In the genomic region with DNA sequence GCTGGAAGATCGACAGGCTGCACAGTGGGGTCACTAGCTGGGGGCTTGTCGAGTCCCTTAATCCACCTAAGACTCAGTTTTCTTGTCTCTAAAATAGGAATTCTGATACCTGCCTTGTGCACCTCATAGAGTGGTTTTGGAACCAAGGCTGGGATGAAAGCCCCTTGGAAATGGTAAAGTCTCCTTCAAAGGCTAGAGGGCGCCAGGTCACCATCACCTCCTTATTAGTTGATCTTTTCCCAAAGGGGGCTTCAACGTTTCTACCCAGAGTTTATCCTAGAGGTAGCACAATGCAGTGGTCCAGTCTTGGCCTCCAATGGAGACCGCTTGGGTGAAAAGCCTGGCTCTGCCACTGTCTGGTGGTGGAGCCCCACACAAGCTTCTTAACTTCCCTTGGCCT, we compare ENCODE assay signal across 15 cellular contexts.
"Had no signal": no experiment of that assay in that cellular context is flagged by ENCODE, and none has a peak within 500 bp of the region (broad histone marks: within the 10 kb centered on the region; RNA-seq: fewer than 3 reads in every experiment).

No MANE protein-coding gene starts in this region.

- FAIRE-seq: urothelium cell line had no signal

- DNase-seq: activated CD4-positive, alpha-beta T cell treated with anti-CD3 and anti-CD28 coated beads for 48 hours; activated CD8-positive, alpha-beta memory T cell treated with anti-CD3 and anti-CD28 coated beads, Interleukin-2, amount 50 U/mL, for 48 hours; activated CD8-positive, alpha-beta T cell treated with anti-CD3 and anti-CD28 coated beads, Interleukin-2, amount 10 ng/mL, durations not matched to agents 7 days and 5 days; activated naive CD4-positive, alpha-beta T cell; aorta; esophagus squamous epithelium; foreskin fibroblast; islet precursor cell; left lung; mesenchymal stem cell; nephron progenitor cell; stimulated activated CD4-positive, alpha-beta T cell treated with anti-CD3 and anti-CD28 coated beads, Interleukin-4, amount 100 ng/mL, for 1 hour; stimulated activated CD8-positive, alpha-beta memory T cell treated with anti-CD3 and anti-CD28 coated beads, Interleukin-4, amount 100 ng/mL, for 48 hours had no signal

- H3K4me1 ChIP-seq: breast epithelium, esophagus squamous epithelium, left lung had no signal

- H3K36me3 ChIP-seq: breast epithelium, esophagus squamous epithelium, left lung had no signal

- H3K9me3 ChIP-seq: breast epithelium, esophagus squamous epithelium, left lung had no signal

- ATAC-seq: activated CD8-positive, alpha-beta T cell treated with anti-CD3 and anti-CD28 coated beads, Interleukin-2, amount 10 ng/mL, durations not matched to agents 7 days and 5 days; left lung had no signal

- H3K27ac ChIP-seq: breast epithelium, esophagus squamous epithelium, left lung had no signal

- H3K27me3 ChIP-seq: left lung had no signal

- H3K4me3 ChIP-seq: breast epithelium, esophagus squamous epithelium, left lung had no signal
